Comparison of ENCODE assay signal across 36 cellular contexts in genomic region chr14:97783001-97783400, GRCh38.
"Had no signal": no experiment of that assay in that cellular context is flagged by ENCODE, and none has a peak within 500 bp of the region (broad histone marks: within the 10 kb centered on the region; RNA-seq: fewer than 3 reads in every experiment).

No MANE protein-coding gene starts in this region.

- H3K27ac Mint-ChIP-seq: activated B cell treated with CpG ODN at 0.5 μM for 24 hours; activated CD8-positive, alpha-beta memory T cell treated with anti-CD3 and anti-CD28 coated beads, Interleukin-2, amount 10 ng/mL, durations not matched to agents 7 days and 5 days; activated CD8-positive, alpha-beta T cell treated with anti-CD3 and anti-CD28 coated beads, Interleukin-2, amount 10 ng/mL, durations not matched to agents 7 days and 5 days; activated naive CD4-positive, alpha-beta T cell treated with anti-CD3 and anti-CD28 coated beads for 36 hours; activated naive CD4-positive, alpha-beta T cell treated with anti-CD3 and anti-CD28 coated beads, Interleukin-2, amount 50 U/mL, for 24 hours; activated naive CD8-positive, alpha-beta T cell treated with anti-CD3 and anti-CD28 coated beads for 36 hours; activated naive CD8-positive, alpha-beta T cell treated with anti-CD3 and anti-CD28 coated beads, Interleukin-2, amount 50 U/mL, for 24 hours; activated T-helper 1 cell treated with anti-CD3 and anti-CD28 coated beads, Interleukin-12 subunit alpha, Interleukin-12 subunit beta, Interleukin-2, Interleukin-4 antibody, amounts not matched to agents 30 ng/mL and 10 ng/mL and 1 ng/mL, durations not matched to agents 14 hours and 24 hours and 36 hours; activated T-helper 2 cell treated with anti-CD3 and anti-CD28 coated beads, Interferon-gamma antibody, Interleukin-2, Interleukin-4, amounts not matched to agents 10 μg/mL and 5 μg/mL and 100 μg/mL, durations not matched to agents 14 hours and 24 hours and 36 hours; effector memory CD8-positive, alpha-beta T cell; T-helper 17 cell; T-helper 2 cell treated with Interferon-gamma antibody and Interleukin-4, amounts not matched to agents 5 μg/mL and 100 μg/mL, for 36 hours had no signal

- H3K4me1 ChIP-seq: adrenal gland, body of pancreas, esophagus muscularis mucosa, foreskin keratinocyte, gastrocnemius medialis, heart left ventricle had no signal

- H3K9me3 Mint-ChIP-seq: activated naive CD4-positive, alpha-beta T cell treated with anti-CD3 and anti-CD28 coated beads for 36 hours; activated naive CD4-positive, alpha-beta T cell treated with anti-CD3 and anti-CD28 coated beads, Interleukin-2, amount 50 U/mL, for 24 hours; activated naive CD8-positive, alpha-beta T cell treated with anti-CD3 and anti-CD28 coated beads, Interleukin-2, amount 50 U/mL, for 24 hours; activated T-helper 1 cell treated with anti-CD3 and anti-CD28 coated beads, Interleukin-12 subunit alpha, Interleukin-12 subunit beta, Interleukin-2, Interleukin-4 antibody, amounts not matched to agents 30 ng/mL and 10 ng/mL and 1 ng/mL, durations not matched to agents 14 hours and 24 hours and 36 hours; activated T-helper 2 cell treated with anti-CD3 and anti-CD28 coated beads, Interferon-gamma antibody, Interleukin-2, Interleukin-4, amounts not matched to agents 10 μg/mL and 5 μg/mL and 100 μg/mL, durations not matched to agents 14 hours and 24 hours and 36 hours; effector memory CD8-positive, alpha-beta T cell; T-helper 2 cell treated with Interferon-gamma antibody and Interleukin-4, amounts not matched to agents 5 μg/mL and 100 μg/mL, for 36 hours had no signal

- H3K4me3 ChIP-seq: adrenal gland, body of pancreas, esophagus muscularis mucosa, gastrocnemius medialis, heart left ventricle had no signal

- H3K36me3 Mint-ChIP-seq: activated naive CD4-positive, alpha-beta T cell treated with anti-CD3 and anti-CD28 coated beads, Interleukin-2, amount 50 U/mL, for 24 hours; activated naive CD8-positive, alpha-beta T cell treated with anti-CD3 and anti-CD28 coated beads for 36 hours had no signal

- H3K4me3 Mint-ChIP-seq: activated B cell treated with CpG ODN at 0.5 μM for 24 hours; activated CD8-positive, alpha-beta memory T cell treated with anti-CD3 and anti-CD28 coated beads, Interleukin-2, amount 10 ng/mL, durations not matched to agents 7 days and 5 days; activated CD8-positive, alpha-beta T cell treated with anti-CD3 and anti-CD28 coated beads, Interleukin-2, amount 10 ng/mL, durations not matched to agents 7 days and 5 days; activated naive CD4-positive, alpha-beta T cell treated with anti-CD3 and anti-CD28 coated beads for 36 hours; activated naive CD4-positive, alpha-beta T cell treated with anti-CD3 and anti-CD28 coated beads, Interleukin-2, amount 50 U/mL, for 24 hours; activated naive CD8-positive, alpha-beta T cell treated with anti-CD3 and anti-CD28 coated beads for 36 hours; activated naive CD8-positive, alpha-beta T cell treated with anti-CD3 and anti-CD28 coated beads, Interleukin-2, amount 50 U/mL, for 24 hours; activated T-helper 1 cell treated with anti-CD3 and anti-CD28 coated beads, Interleukin-12 subunit alpha, Interleukin-12 subunit beta, Interleukin-2, Interleukin-4 antibody, amounts not matched to agents 30 ng/mL and 10 ng/mL and 1 ng/mL, durations not matched to agents 14 hours and 24 hours and 36 hours; effector memory CD8-positive, alpha-beta T cell; T-helper 17 cell; T-helper 2 cell treated with Interferon-gamma antibody and Interleukin-4, amounts not matched to agents 5 μg/mL and 100 μg/mL, for 36 hours had no signal

- H3K36me3 ChIP-seq: adrenal gland, esophagus muscularis mucosa, gastrocnemius medialis, heart left ventricle, WERI-Rb-1 had no signal

- DNase-seq: activated B cell treated with CpG ODN at 0.5 μM for 24 hours; activated CD4-positive, alpha-beta T cell treated with anti-CD3 and anti-CD28 coated beads for 48 hours; activated CD4-positive, alpha-beta T cell treated with anti-CD3 and anti-CD28 coated beads, Interleukin-2, amount 50 U/mL, for 1 hour; activated CD4-positive, alpha-beta T cell treated with anti-CD3 and anti-CD28 coated beads, Interleukin-2, amount 50 U/mL, for 48 hours; activated CD8-positive, alpha-beta memory T cell treated with anti-CD3 and anti-CD28 coated beads, Interleukin-2, amount 10 ng/mL, durations not matched to agents 7 days and 5 days; activated CD8-positive, alpha-beta memory T cell treated with anti-CD3 and anti-CD28 coated beads, Interleukin-2, amount 50 U/mL, for 4 hours; activated CD8-positive, alpha-beta T cell treated with anti-CD3 and anti-CD28 coated beads, Interleukin-2, amount 10 ng/mL, durations not matched to agents 7 days and 5 days; activated effector memory CD4-positive, alpha-beta T cell treated with anti-CD3 and anti-CD28 coated beads, Interleukin-2, amount 50 U/mL, for 16 hours; activated naive CD4-positive, alpha-beta T cell treated with anti-CD3 and anti-CD28 coated beads for 36 hours; activated naive CD8-positive, alpha-beta T cell treated with anti-CD3 and anti-CD28 coated beads for 36 hours; activated naive CD8-positive, alpha-beta T cell treated with anti-CD3 and anti-CD28 coated beads, Interleukin-2, amount 50 U/mL, for 24 hours; activated T-cell treated with anti-CD3 and anti-CD28 coated beads, Interleukin-2, amount 50 U/mL, for 1 hour; activated T-cell treated with anti-CD3 and anti-CD28 coated beads, Interleukin-2, amount 50 U/mL, for 48 hours; adrenal gland; amygdala; aorta; body of pancreas; caudate nucleus; cortex of kidney; dermis blood vessel endothelial cell; effector CD4-positive, alpha-beta T cell; effector memory CD8-positive, alpha-beta T cell; erythroblast; foreskin keratinocyte; gastrocnemius medialis; glutamatergic neuron; heart left ventricle; T-helper 17 cell; T1000; WERI-Rb-1 had no signal

- H3K9me3 ChIP-seq: adrenal gland, body of pancreas, esophagus muscularis mucosa, gastrocnemius medialis, heart left ventricle had no signal

- ATAC-seq: activated CD4-positive, CD25-positive, alpha-beta regulatory T cell treated with anti-CD3 and anti-CD28 coated beads, Interleukin-2, amount 50 U/mL, for 24 hours; activated CD8-positive, alpha-beta memory T cell treated with anti-CD3 and anti-CD28 coated beads, Interleukin-2, amount 10 ng/mL, durations not matched to agents 7 days and 5 days; activated CD8-positive, alpha-beta T cell treated with anti-CD3 and anti-CD28 coated beads, Interleukin-2, amount 10 ng/mL, durations not matched to agents 7 days and 5 days; activated naive CD8-positive, alpha-beta T cell treated with anti-CD3 and anti-CD28 coated beads, Interleukin-2, amount 50 U/mL, for 24 hours; body of pancreas; effector memory CD8-positive, alpha-beta T cell; foreskin keratinocyte; gastrocnemius medialis; heart left ventricle; T-helper 17 cell had no signal

- H3K27me3 ChIP-seq: adrenal gland, body of pancreas, esophagus muscularis mucosa, foreskin keratinocyte, gastrocnemius medialis, heart left ventricle had no signal

- H3K27ac ChIP-seq: adrenal gland, body of pancreas, esophagus muscularis mucosa, foreskin keratinocyte, gastrocnemius medialis, heart left ventricle, WERI-Rb-1 had no signal

- H3K4me1 Mint-ChIP-seq: activated B cell treated with CpG ODN at 0.5 μM for 24 hours had no signal

- H3K27me3 Mint-ChIP-seq: activated B cell treated with CpG ODN at 0.5 μM for 24 hours; activated CD8-positive, alpha-beta memory T cell treated with anti-CD3 and anti-CD28 coated beads, Interleukin-2, amount 10 ng/mL, durations not matched to agents 7 days and 5 days; activated naive CD4-positive, alpha-beta T cell treated with anti-CD3 and anti-CD28 coated beads, Interleukin-2, amount 50 U/mL, for 24 hours; activated naive CD8-positive, alpha-beta T cell treated with anti-CD3 and anti-CD28 coated beads for 36 hours; activated naive CD8-positive, alpha-beta T cell treated with anti-CD3 and anti-CD28 coated beads, Interleukin-2, amount 50 U/mL, for 24 hours; effector memory CD8-positive, alpha-beta T cell; T-helper 17 cell had no signal
